Comparison of ENCODE assay signal across 2 cellular contexts in the genomic region with DNA sequence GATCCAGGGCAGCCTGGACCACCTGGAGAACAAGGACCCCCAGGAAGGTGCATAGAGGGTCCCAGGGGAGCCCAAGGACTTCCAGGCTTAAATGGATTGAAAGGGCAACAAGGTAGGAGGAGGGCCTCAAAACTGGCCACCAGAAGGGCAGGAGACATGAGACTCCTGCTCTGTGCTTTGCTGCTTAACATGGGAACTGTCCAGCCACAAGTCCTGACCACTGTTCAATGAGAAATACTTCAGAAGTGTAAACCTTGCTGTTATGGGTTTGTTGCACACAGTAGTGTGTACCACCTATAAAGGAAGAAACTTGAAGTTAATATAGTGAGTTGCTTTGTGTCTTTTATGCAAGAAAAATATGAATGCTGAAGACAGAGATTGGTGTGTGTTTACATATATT.
TF ChIP-seq lines count a peak whose summit lies in the region.

No MANE protein-coding gene starts in this region.

TF ChIP-seq in HCT116, 20 proteins besides CTCF, POLR2A, EP300 and RAD21:
- TF ChIP-seq CEBPB (IDR thresholded peaks at IDR 0.05; ENCODE audit: low read depth), result no peak
- TF ChIP-seq, protein P1, sequence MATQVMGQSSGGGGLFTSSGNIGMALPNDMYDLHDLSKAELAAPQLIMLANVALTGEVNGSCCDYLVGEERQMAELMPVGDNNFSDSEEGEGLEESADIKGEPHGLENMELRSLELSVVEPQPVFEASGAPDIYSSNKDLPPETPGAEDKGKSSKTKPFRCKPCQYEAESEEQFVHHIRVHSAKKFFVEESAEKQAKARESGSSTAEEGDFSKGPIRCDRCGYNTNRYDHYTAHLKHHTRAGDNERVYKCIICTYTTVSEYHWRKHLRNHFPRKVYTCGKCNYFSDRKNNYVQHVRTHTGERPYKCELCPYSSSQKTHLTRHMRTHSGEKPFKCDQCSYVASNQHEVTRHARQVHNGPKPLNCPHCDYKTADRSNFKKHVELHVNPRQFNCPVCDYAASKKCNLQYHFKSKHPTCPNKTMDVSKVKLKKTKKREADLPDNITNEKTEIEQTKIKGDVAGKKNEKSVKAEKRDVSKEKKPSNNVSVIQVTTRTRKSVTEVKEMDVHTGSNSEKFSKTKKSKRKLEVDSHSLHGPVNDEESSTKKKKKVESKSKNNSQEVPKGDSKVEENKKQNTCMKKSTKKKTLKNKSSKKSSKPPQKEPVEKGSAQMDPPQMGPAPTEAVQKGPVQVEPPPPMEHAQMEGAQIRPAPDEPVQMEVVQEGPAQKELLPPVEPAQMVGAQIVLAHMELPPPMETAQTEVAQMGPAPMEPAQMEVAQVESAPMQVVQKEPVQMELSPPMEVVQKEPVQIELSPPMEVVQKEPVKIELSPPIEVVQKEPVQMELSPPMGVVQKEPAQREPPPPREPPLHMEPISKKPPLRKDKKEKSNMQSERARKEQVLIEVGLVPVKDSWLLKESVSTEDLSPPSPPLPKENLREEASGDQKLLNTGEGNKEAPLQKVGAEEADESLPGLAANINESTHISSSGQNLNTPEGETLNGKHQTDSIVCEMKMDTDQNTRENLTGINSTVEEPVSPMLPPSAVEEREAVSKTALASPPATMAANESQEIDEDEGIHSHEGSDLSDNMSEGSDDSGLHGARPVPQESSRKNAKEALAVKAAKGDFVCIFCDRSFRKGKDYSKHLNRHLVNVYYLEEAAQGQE (IDR thresholded peaks at IDR 0.05; ENCODE audit: low read depth), result peak; percentile 52

TF ChIP-seq in SK-N-SH, 30 proteins besides CTCF, POLR2A, EP300 and RAD21:
- TF ChIP-seq ELF1 (IDR thresholded peaks at IDR 0.05), result no peak
- TF ChIP-seq, protein P1 (IDR thresholded peaks at IDR 0.05; ENCODE audit: low read depth, low read length), result peak; percentile 90
TF ChIP-seq in SK-N-SH: peak in this region for 1.
